In the genomic region with DNA sequence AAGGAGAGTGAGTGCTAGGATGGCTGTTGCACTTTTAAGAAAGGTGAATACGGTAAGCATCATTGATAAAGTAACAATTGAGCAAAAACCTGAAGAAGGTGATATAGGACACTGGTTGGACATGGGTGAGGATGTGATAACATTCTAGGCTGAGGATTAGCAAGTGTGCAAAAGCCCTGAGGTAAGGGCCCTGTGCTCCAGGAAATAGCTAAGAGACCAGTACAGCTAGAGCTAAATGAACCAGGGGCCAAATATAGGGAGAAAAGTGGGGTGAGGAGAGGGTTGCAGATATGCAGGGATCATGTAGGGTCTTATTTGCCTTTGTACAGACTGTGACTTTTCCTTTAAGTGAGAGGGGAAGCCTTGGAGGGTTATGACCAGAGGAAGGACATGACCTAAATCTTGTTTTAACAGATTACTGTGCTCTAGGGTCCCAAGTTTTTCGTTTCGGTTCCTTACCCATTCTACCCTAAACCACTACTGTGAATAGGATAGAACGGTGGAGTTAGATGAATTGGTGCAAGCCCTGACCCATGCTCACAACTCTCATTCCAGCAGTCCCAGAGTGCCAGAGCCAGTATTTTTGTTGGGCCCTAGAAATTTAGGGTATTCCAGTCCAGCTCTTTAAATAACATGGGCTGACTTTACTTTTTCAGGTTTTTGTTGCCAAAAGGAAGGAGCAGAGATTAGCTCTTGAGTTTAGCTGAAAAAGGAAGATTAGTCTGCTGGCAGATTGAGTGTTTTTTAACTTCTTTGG, we compare ENCODE assay signal across 12 cellular contexts. TPM values are rescaled to one million over a fixed set of nuclear protein-coding genes. Genes with fewer than 3 reads are reported as not detected.
DNase-seq lines count a peak whose midpoint lies in the region; ATAC-seq, FAIRE-seq and TF ChIP-seq lines count a peak whose summit lies in the region.
"Had no signal": no experiment of that assay in that cellular context is flagged by ENCODE, and none has a peak within 500 bp of the region (broad histone marks: within the 10 kb centered on the region; RNA-seq: fewer than 3 reads in every experiment).

No MANE protein-coding gene starts in this region.

- TF ChIP-seq POLR2A in H54 (IDR thresholded peaks at IDR 0.05; ENCODE audit: low read depth, low read length) (no peak), spleen (IDR thresholded peaks at IDR 0.05) (no peak), Peyer's patch (IDR thresholded peaks at IDR 0.05) (no peak)

- H3K27me3 ChIP-seq in spleen (replicated peaks in 1 of 7) (no peaks in the 10 kb centered on the region), neuronal stem cell (ENCODE audit: control insufficient read depth in 3 of 3, insufficient read depth in 3 of 3, low read depth in 1 of 3, low read length in 3 of 3) (no peaks in the 10 kb centered on the region), Peyer's patch (no peaks in the 10 kb centered on the region)

- no peaks in the 10 kb centered on the region for H3K9me3 Mint-ChIP-seq in activated T-helper 17 cell treated with anti-CD3 and anti-CD28 coated beads, Interleukin-2, amount 50 U/mL, for 72 hours
- H3K9me3 Mint-ChIP-seq in activated CD8-positive, alpha-beta T cell treated with anti-CD3 and anti-CD28 coated beads, Interleukin-2, amount 10 ng/mL, durations not matched to agents 7 days and 5 days (ENCODE audit: insufficient read depth), result no peaks in the 10 kb centered on the region
- H3K9me3 Mint-ChIP-seq: activated CD4-positive, alpha-beta T cell treated with anti-CD3 and anti-CD28 coated beads, Interleukin-2, amount 10 ng/mL, durations not matched to agents 24 days and 14 days; activated naive CD4-positive, alpha-beta T cell treated with anti-CD3 and anti-CD28 coated beads for 36 hours had no signal

- no peak overlapping the region for H3K14ac ChIP-seq in neuronal stem cell (ENCODE audit: low read length)

- no peak overlapping the region for H2BK120ac ChIP-seq in neuronal stem cell (ENCODE audit: low read depth, low read length)

- H3K23ac ChIP-seq in neuronal stem cell (ENCODE audit: low read depth, low read length, poor library complexity), result no peak overlapping the region

- H2BK5ac ChIP-seq in neuronal stem cell (ENCODE audit: low read length), result no peak overlapping the region

- POLR2A ChIA-PET in activated CD8-positive, alpha-beta T cell treated with anti-CD3 and anti-CD28 coated beads, Interleukin-2, amount 10 ng/mL, durations not matched to agents 7 days and 5 days (lab: Charles Lee), result interaction anchor here (1.3 to 1.4 kb wide), 2 partner anchors 10 to 11 kb away, joined by 4 to 5 read pairs; a partner anchor contains a TSS

- H3K9ac ChIP-seq in neuronal stem cell (ENCODE audit: low read depth, low read length, poor library complexity), result no peak overlapping the region

- peaks cover 0 to 6% (median 0%) of the 10 kb centered on the region in 6 donors for H3K36me3 ChIP-seq in spleen
- peaks cover 0 to 2% of the 10 kb centered on the region in 2 donors for H3K36me3 ChIP-seq in neuronal stem cell (replicated peaks in 1 of 2; ENCODE audit: control insufficient read depth in 2 of 2, insufficient read depth in 2 of 2, low read length in 2 of 2)
- H3K36me3 ChIP-seq in Peyer's patch, result no peaks in the 10 kb centered on the region

- H3K4me2 ChIP-seq in neuronal stem cell (ENCODE audit: insufficient read depth, low read length, poor library complexity, severe bottlenecking), result no peak overlapping the region

- no peak overlapping the region for H3K4ac ChIP-seq in neuronal stem cell (ENCODE audit: low read length)

- peaks cover 27 to 99% (median 82%) of the 10 kb centered on the region in 6 donors for H3K4me1 ChIP-seq in spleen
- H3K4me1 ChIP-seq in neuronal stem cell (ENCODE audit: control insufficient read depth in 2 of 2, insufficient read depth in 1 of 2, low read depth in 1 of 2, low read length in 2 of 2), result no peaks in the 10 kb centered on the region
- H3K4me1 ChIP-seq in Peyer's patch, result peaks cover 0 to 55% (median 5%) of the 10 kb centered on the region in 4 donors

- H4K91ac ChIP-seq in neuronal stem cell (ENCODE audit: low read depth, low read length, poor library complexity), result no peak overlapping the region

- DNase-seq in H54 (ENCODE audit: insufficient read length, low spot score), result no peak
- peak; percentile 27 for DNase-seq in left kidney (ENCODE audit: low read depth, low spot score)
- DNase-seq in spleen, result no peak
- no peak for DNase-seq in activated CD8-positive, alpha-beta T cell treated with anti-CD3 and anti-CD28 coated beads, Interleukin-2, amount 10 ng/mL, durations not matched to agents 7 days and 5 days
- DNase-seq in neuronal stem cell (ENCODE audit: low spot score), result no peak
- DNase-seq in Peyer's patch, result no peak
- DNase-seq: activated CD4-positive, alpha-beta T cell treated with anti-CD3 and anti-CD28 coated beads, Interleukin-2, amount 10 ng/mL, durations not matched to agents 24 days and 14 days; activated naive CD4-positive, alpha-beta T cell treated with anti-CD3 and anti-CD28 coated beads for 36 hours; effector CD4-positive, alpha-beta T cell had no signal

- no peaks in the 10 kb centered on the region for H3K79me1 ChIP-seq in neuronal stem cell (ENCODE audit: low read depth, low read length)

- no peaks in the 10 kb centered on the region for H3K27me3 Mint-ChIP-seq in activated T-helper 17 cell treated with anti-CD3 and anti-CD28 coated beads, Interleukin-2, amount 50 U/mL, for 72 hours
- no peaks in the 10 kb centered on the region for H3K27me3 Mint-ChIP-seq in activated CD8-positive, alpha-beta T cell treated with anti-CD3 and anti-CD28 coated beads, Interleukin-2, amount 10 ng/mL, durations not matched to agents 7 days and 5 days (ENCODE audit: low read depth)
- H3K27me3 Mint-ChIP-seq: activated CD4-positive, alpha-beta T cell treated with anti-CD3 and anti-CD28 coated beads, Interleukin-2, amount 10 ng/mL, durations not matched to agents 24 days and 14 days had no signal

- no peak overlapping the region for H2AFZ ChIP-seq in neuronal stem cell (ENCODE audit: low read length)

- H2BK12ac ChIP-seq in neuronal stem cell (ENCODE audit: low read length), result no peak overlapping the region

- H3K4me1 Mint-ChIP-seq in activated T-helper 17 cell treated with anti-CD3 and anti-CD28 coated beads, Interleukin-2, amount 50 U/mL, for 72 hours, result peaks cover 49% of the 10 kb centered on the region
- peaks cover 41% of the 10 kb centered on the region for H3K4me1 Mint-ChIP-seq in activated CD8-positive, alpha-beta T cell treated with anti-CD3 and anti-CD28 coated beads, Interleukin-2, amount 10 ng/mL, durations not matched to agents 7 days and 5 days (ENCODE audit: low read depth)

- H3K36me3 Mint-ChIP-seq in activated T-helper 17 cell treated with anti-CD3 and anti-CD28 coated beads, Interleukin-2, amount 50 U/mL, for 72 hours (ENCODE audit: low read depth), result peaks cover 12% of the 10 kb centered on the region
- peaks cover 17% of the 10 kb centered on the region for H3K36me3 Mint-ChIP-seq in activated CD8-positive, alpha-beta T cell treated with anti-CD3 and anti-CD28 coated beads, Interleukin-2, amount 10 ng/mL, durations not matched to agents 7 days and 5 days (ENCODE audit: low read depth)

- H3K9me3 ChIP-seq in spleen (no peaks in the 10 kb centered on the region), neuronal stem cell (replicated peaks in 1 of 2; ENCODE audit: control insufficient read depth in 2 of 2, insufficient read depth in 1 of 2, low read depth in 1 of 2, low read length in 2 of 2) (no peaks in the 10 kb centered on the region), Peyer's patch (no peaks in the 10 kb centered on the region)

- WGBS in spleen, 5 donors, result 25 to 41% (median 31%) methylated on average over 4 of the region's 4 CpGs
- WGBS in neuronal stem cell (ENCODE audit: extremely low coverage in 2 of 2, insufficient read length in 2 of 2, insufficient replicate concordance in 1 of 2), 2 donors, result no CpG with 5 or more reads among the region's 4 CpGs

- H3K27ac Mint-ChIP-seq in activated T-helper 17 cell treated with anti-CD3 and anti-CD28 coated beads, Interleukin-2, amount 50 U/mL, for 72 hours, result peak overlapping the region; percentile 3
- H3K27ac Mint-ChIP-seq in activated CD8-positive, alpha-beta T cell treated with anti-CD3 and anti-CD28 coated beads, Interleukin-2, amount 10 ng/mL, durations not matched to agents 7 days and 5 days, result no peak overlapping the region
- H3K27ac Mint-ChIP-seq: activated CD4-positive, alpha-beta T cell treated with anti-CD3 and anti-CD28 coated beads, Interleukin-2, amount 10 ng/mL, durations not matched to agents 24 days and 14 days; activated naive CD4-positive, alpha-beta T cell treated with anti-CD3 and anti-CD28 coated beads for 36 hours had no signal

- peak overlapping the region in 6 of 8 donors; percentile 17 to 70 (median 38) for H3K27ac ChIP-seq in spleen
- no peak overlapping the region for H3K27ac ChIP-seq in neuronal stem cell (replicated peaks; ENCODE audit: low read length)
- no peak overlapping the region for H3K27ac ChIP-seq in Peyer's patch

- H2BK15ac ChIP-seq in neuronal stem cell (ENCODE audit: low read length), result no peak overlapping the region

- no peak overlapping the region for H3K18ac ChIP-seq in neuronal stem cell (ENCODE audit: low read length)

- no peak for ATAC-seq in activated T-helper 17 cell treated with anti-CD3 and anti-CD28 coated beads, Interleukin-2, amount 50 U/mL, for 72 hours (replicated peaks)
- ATAC-seq in activated CD8-positive, alpha-beta T cell treated with anti-CD3 and anti-CD28 coated beads, Interleukin-2, amount 10 ng/mL, durations not matched to agents 7 days and 5 days, result no peak

- CTCF ChIA-PET in activated CD8-positive, alpha-beta T cell treated with anti-CD3 and anti-CD28 coated beads, Interleukin-2, amount 10 ng/mL, durations not matched to agents 7 days and 5 days (lab: Charles Lee), result interaction anchor here (0.8 to 2.0 kb wide), 5 partner anchors 9 to 696 kb away, joined by 3 to 7 read pairs (median 4); a partner anchor contains a TSS

- peak; percentile 23 for FAIRE-seq in H54 (lab: Jason Lieb, UNC)

- no peak for TF ChIP-seq CTCF in spleen (IDR thresholded peaks at IDR 0.05 in 8 of 11, conservative IDR thresholded peaks at IDR 0.05 in 3 of 11)
- TF ChIP-seq CTCF in Peyer's patch (IDR thresholded peaks at IDR 0.05), result no peak

- no peak overlapping the region for H4K8ac ChIP-seq in neuronal stem cell (ENCODE audit: low read depth, low read length)

- no peak overlapping the region for H3K4me3 Mint-ChIP-seq in activated T-helper 17 cell treated with anti-CD3 and anti-CD28 coated beads, Interleukin-2, amount 50 U/mL, for 72 hours
- H3K4me3 Mint-ChIP-seq in activated CD8-positive, alpha-beta T cell treated with anti-CD3 and anti-CD28 coated beads, Interleukin-2, amount 10 ng/mL, durations not matched to agents 7 days and 5 days, result no peak overlapping the region
- H3K4me3 Mint-ChIP-seq: activated CD4-positive, alpha-beta T cell treated with anti-CD3 and anti-CD28 coated beads, Interleukin-2, amount 10 ng/mL, durations not matched to agents 24 days and 14 days; activated naive CD4-positive, alpha-beta T cell treated with anti-CD3 and anti-CD28 coated beads for 36 hours had no signal

- intact Hi-C loops in spleen (cut with DNase I; ENCODE audit: low total_unique reads), result no loop called here

- peak overlapping the region in 1 of 8 donors; percentile 17 for H3K4me3 ChIP-seq in spleen
- H3K4me3 ChIP-seq in neuronal stem cell (ENCODE audit: low read length in 2 of 2), result no peak overlapping the region
- no peak overlapping the region for H3K4me3 ChIP-seq in Peyer's patch

- no peak overlapping the region for H2AK5ac ChIP-seq in neuronal stem cell (ENCODE audit: low read depth, low read length)

RNA-seq across cellular contexts. Expression of a gene that starts 10.7 kb away (rescaled TPM):
- 10 to 100 TPM; 36.5 to 51.3 TPM for total RNA-seq in activated T-helper 17 cell treated with anti-CD3 and anti-CD28 coated beads, Interleukin-2, amount 50 U/mL, for 72 hours
- total RNA-seq in spleen (100 to 1,000 TPM in 4 of 7 donors, 10 to 100 TPM in 3; 82.2 to 242 (median 119) TPM), Peyer's patch (100 to 1,000 TPM in 2 of 4 donors, 10 to 100 TPM in 2; 64.4 to 109 (median 97.4) TPM)
- 10 to 100 TPM; 13.9 to 24.7 (median 14.3) TPM for polyA plus RNA-seq in spleen
- 10 to 100 TPM; 59.3 to 59.5 TPM for total RNA-seq in activated CD8-positive, alpha-beta T cell treated with anti-CD3 and anti-CD28 coated beads, Interleukin-2, amount 10 ng/mL, durations not matched to agents 7 days and 5 days
- polyA plus RNA-seq in neuronal stem cell (2013, experiment 1 of 2), result 18.6 TPM
- 18.6 TPM for polyA plus RNA-seq in neuronal stem cell (2013, experiment 2 of 2)

RNA-seq across cellular contexts. Expression of a gene that starts 13.9 kb away (rescaled TPM):
- not detected for total RNA-seq in activated T-helper 17 cell treated with anti-CD3 and anti-CD28 coated beads, Interleukin-2, amount 50 U/mL, for 72 hours
- total RNA-seq in spleen (1 to 10 TPM; 1.8 to 7.8 (median 3.6) TPM), Peyer's patch (1 to 10 TPM in 1 of 4 donors, not detected in 3; 1.7 TPM)
- under 1 TPM; 0.11 to 0.28 (median 0.13) TPM for polyA plus RNA-seq in spleen
- not detected for total RNA-seq in activated CD8-positive, alpha-beta T cell treated with anti-CD3 and anti-CD28 coated beads, Interleukin-2, amount 10 ng/mL, durations not matched to agents 7 days and 5 days
- 0.26 TPM for polyA plus RNA-seq in neuronal stem cell (2013, experiment 1 of 2)
- polyA plus RNA-seq in neuronal stem cell (2013, experiment 2 of 2), result 0.28 TPM
- total RNA-seq: activated CD4-positive, alpha-beta T cell treated with anti-CD3 and anti-CD28 coated beads, Interleukin-2, amount 10 ng/mL, durations not matched to agents 24 days and 14 days; activated naive CD4-positive, alpha-beta T cell treated with anti-CD3 and anti-CD28 coated beads for 36 hours; MCF 10A; NCI-H460 had no signal

Comparison
In these comparisons a context has a peak if more than half of its experiments do, and no peak if none do; other contexts are left out.
1. H3K27ac ChIP-seq: peak in spleen (6 of 8); none in neuronal stem cell (single experiment) and Peyer's patch (0 of 4).